ENCODE assay signal across 4 cellular contexts in the genomic region with DNA sequence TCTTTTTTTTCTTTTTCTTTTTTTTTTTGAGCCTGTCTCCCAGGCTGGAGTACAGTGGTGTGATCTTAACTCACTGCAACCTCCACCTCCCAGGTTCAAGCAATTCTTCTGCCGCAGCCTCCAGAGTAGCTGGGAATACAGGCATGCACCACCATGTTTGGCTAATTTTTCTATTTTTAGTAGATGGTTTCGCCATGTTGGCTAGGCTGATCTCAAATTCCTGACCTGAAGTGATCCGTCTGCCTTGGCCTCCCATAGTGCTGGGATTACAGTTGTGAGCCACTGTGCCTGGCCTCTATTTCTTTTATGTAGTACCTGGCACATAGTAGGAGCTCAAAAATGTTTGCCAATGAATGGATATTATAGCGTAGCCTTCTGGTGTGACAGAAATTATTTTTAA.
"Had no signal": no experiment of that assay in that cellular context is flagged by ENCODE, and none has a peak within 500 bp of the region (broad histone marks: within the 10 kb centered on the region; RNA-seq: fewer than 3 reads in every experiment).

No MANE protein-coding gene starts in this region.

- H3K4me2 ChIP-seq: GM23338 had no signal

- H3K4me3 Mint-ChIP-seq: GM23338, H9 had no signal

- H2AFZ ChIP-seq: GM23338 had no signal

- H3K27ac Mint-ChIP-seq: GM23338, H9 had no signal

- H3K4me3 ChIP-seq: GM23338 had no signal

- H3K9me3 Mint-ChIP-seq: GM23338, H9 had no signal

- DNase-seq: H9, HCEC 1CT, IMR-90 had no signal

- ATAC-seq: GM23338 had no signal
